8 cellular contexts compared by ENCODE assay signal in genomic region chr19:46408611-46409039, GRCh38. TPM values are rescaled to one million over a fixed set of nuclear protein-coding genes. Genes with fewer than 3 reads are reported as not detected.
DNase-seq lines count a peak whose midpoint lies in the region; ATAC-seq, FAIRE-seq and TF ChIP-seq lines count a peak whose summit lies in the region.

No MANE protein-coding gene starts in this region.

- H3K23ac ChIP-seq in H9 (ENCODE audit: insufficient read length, low read depth, low read length) = no peak overlapping the region

- peaks cover 6% of the 10 kb centered on the region; the same call in 1 of the 2 replicates for H3K79me2 ChIP-seq in H9 (ENCODE audit: insufficient read depth, low read length)
- H3K79me2 ChIP-seq in astrocyte (ENCODE audit: insufficient read depth, low read length) = peaks cover 23% of the 10 kb centered on the region

- peaks cover 38% of the 10 kb centered on the region for H3K23me2 ChIP-seq in H9 (ENCODE audit: insufficient read length, low read depth, low read length, poor library complexity, severe bottlenecking)

- H2AK5ac ChIP-seq in H9 (ENCODE audit: insufficient read length, low read length) = no peak overlapping the region

- H3T11ph ChIP-seq in H9 (ENCODE audit: low read length) = no peak overlapping the region

- H4K20me1 ChIP-seq in H9 (ENCODE audit: control insufficient read depth, insufficient read depth, insufficient read length) (peaks cover 2% of the 10 kb centered on the region), astrocyte (ENCODE audit: insufficient read depth, low read length) (peaks cover 35% of the 10 kb centered on the region)

- TF ChIP-seq CTCF in H9 (conservative IDR thresholded peaks at IDR 0.05) (no peak), astrocyte (IDR thresholded peaks at IDR 0.05; ENCODE audit: insufficient read depth, low read depth, low read length) (no peak)

- H3K4me1 Mint-ChIP-seq in H9 = peaks cover 41 to 56% of the 10 kb centered on the region in 2 experiments
- peaks cover 14% of the 10 kb centered on the region for H3K4me1 Mint-ChIP-seq in astrocyte (ENCODE audit: low read depth, unreplicated experiment)
- H3K4me1 Mint-ChIP-seq in effector memory CD8-positive, alpha-beta T cell (ENCODE audit: low read depth in 2 of 2) = peaks cover 11 to 22% of the 10 kb centered on the region in 2 donors

- no peak for TF ChIP-seq POLR2A in H54 (IDR thresholded peaks at IDR 0.05; ENCODE audit: low read depth, low read length)

- whole genome bisulfite sequencing in H9 (ENCODE audit: extremely low coverage, insufficient read length, low lambda C conversion rate) = no CpG with 5 or more reads among the region's 13 CpGs
- WGBS in iPS DF 6.9 (ENCODE audit: insufficient coverage, insufficient read length) = no CpG with 5 or more reads among the region's 13 CpGs

- H3K27ac Mint-ChIP-seq in H9 = peak overlapping the region; percentile 54 to 92 (median 66); a peak in 6 of 7 replicates
- no peak overlapping the region for H3K27ac Mint-ChIP-seq in astrocyte (ENCODE audit: unreplicated experiment)
- no peak overlapping the region for H3K27ac Mint-ChIP-seq in effector memory CD8-positive, alpha-beta T cell

- H3K56ac ChIP-seq in H9 (ENCODE audit: insufficient read length, low read depth, low read length) = no peak overlapping the region

- H3K4me3 ChIP-seq in astrocyte (ENCODE audit: insufficient read depth, low read depth, low read length) (no peak overlapping the region), iPS DF 6.9 (ENCODE audit: low read length) (peak overlapping the region; percentile 20; the same call in 1 of the 2 replicates)

- H3K9ac ChIP-seq in H9 (ENCODE audit: extremely low read depth, insufficient read length, low read length) (peak overlapping the region; percentile 2), astrocyte (ENCODE audit: low read length) (no peak overlapping the region)

- no peak overlapping the region for H2BK120ac ChIP-seq in H9 (ENCODE audit: low read depth, low read length, poor library complexity, severe bottlenecking)

- no peak overlapping the region for H2BK12ac ChIP-seq in H9 (ENCODE audit: insufficient read length, low read depth, low read length)

- H3K9me3 Mint-ChIP-seq in H9 = no peaks in the 10 kb centered on the region; a peak in 1 of 5 replicates
- H3K9me3 Mint-ChIP-seq in astrocyte (ENCODE audit: unreplicated experiment) = peaks cover 4% of the 10 kb centered on the region
- H3K9me3 Mint-ChIP-seq in effector memory CD8-positive, alpha-beta T cell = no peaks in the 10 kb centered on the region

- H3K4me3 Mint-ChIP-seq in H9 (peak overlapping the region; percentile 66 to 80), astrocyte (ENCODE audit: unreplicated experiment) (peak overlapping the region; percentile 81)
- H3K4me3 Mint-ChIP-seq in effector memory CD8-positive, alpha-beta T cell = no peak overlapping the region

- peaks cover 11 to 17% (median 12%) of the 10 kb centered on the region in 3 experiments for H3K36me3 Mint-ChIP-seq in H9 (ENCODE audit: insufficient read depth in 1 of 3, low read depth in 3 of 3)
- peaks cover 9% of the 10 kb centered on the region for H3K36me3 Mint-ChIP-seq in astrocyte (ENCODE audit: low read depth, unreplicated experiment)
- H3K36me3 Mint-ChIP-seq in effector memory CD8-positive, alpha-beta T cell (ENCODE audit: insufficient read depth) = peaks cover 3% of the 10 kb centered on the region

- DNase-seq in H9 (no peak), astrocyte (ENCODE audit: low read depth) (no peak), iPS DF 6.9 (ENCODE audit: low read depth, low spot score) (no peak), posterior vena cava (ENCODE audit: low spot score) (peak; percentile 89), H54 (ENCODE audit: insufficient read length, low spot score) (no peak), GF-D8 (lab: John Stamatoyannopoulos, UW) (no peak)
- DNase-seq in effector memory CD8-positive, alpha-beta T cell = no peak

- no peak overlapping the region for H2AFZ ChIP-seq in H9 (ENCODE audit: low read length)
- H2AFZ ChIP-seq in astrocyte (ENCODE audit: low read depth, low read length) = no peak overlapping the region

- no peak overlapping the region for H3K4ac ChIP-seq in H9 (ENCODE audit: low read depth, low read length)

- no peak for ATAC-seq in GM21526 (IDR thresholded peaks at IDR 0.05; ENCODE audit: low FRiP score, unreplicated experiment)
- ATAC-seq in effector memory CD8-positive, alpha-beta T cell (replicated peaks) = no peak

- H3K9me3 ChIP-seq in H9 (ENCODE audit: control insufficient read depth, low read depth, low read length) = no peaks in the 10 kb centered on the region
- H3K9me3 ChIP-seq in astrocyte (ENCODE audit: insufficient read depth, low read depth, low read length) = no peaks in the 10 kb centered on the region
- H3K9me3 ChIP-seq in iPS DF 6.9 (ENCODE audit: control insufficient read depth, insufficient read depth, low read length) = no peaks in the 10 kb centered on the region

- H3K36me3 ChIP-seq in astrocyte (ENCODE audit: insufficient read depth, low read length) (peaks cover 5% of the 10 kb centered on the region), iPS DF 6.9 (ENCODE audit: control insufficient read depth, insufficient read depth, low read length) (no peaks in the 10 kb centered on the region)

- no peak overlapping the region for H4K91ac ChIP-seq in H9 (ENCODE audit: insufficient read length, low read depth, low read length)

- intact Hi-C loops in posterior vena cava (cut with DNase I) = no loop called here

- no peak overlapping the region for H2BK20ac ChIP-seq in H9 (ENCODE audit: low read depth, low read length, poor library complexity, severe bottlenecking)

- H3K27ac ChIP-seq in H9 (ENCODE audit: insufficient read length, low read depth, low read length) = no peak overlapping the region
- no peak overlapping the region for H3K27ac ChIP-seq in astrocyte (ENCODE audit: low read depth, low read length)
- H3K27ac ChIP-seq in iPS DF 6.9 (ENCODE audit: low read length) = no peak overlapping the region

- H3K4me1 ChIP-seq in H9 (ENCODE audit: insufficient read depth, low read length) (peaks cover 4% of the 10 kb centered on the region; the same call in 1 of the 2 replicates), astrocyte (ENCODE audit: insufficient read depth, low read length) (peaks cover 31% of the 10 kb centered on the region), iPS DF 6.9 (ENCODE audit: control insufficient read depth, insufficient read depth, low read length) (peaks cover 5% of the 10 kb centered on the region)

- no peak overlapping the region for H4K8ac ChIP-seq in H9 (replicated peaks; ENCODE audit: insufficient read length, low read depth, low read length)

- FAIRE-seq in astrocyte (lab: Jason Lieb, UNC) (no peak), H54 (lab: Jason Lieb, UNC) (no peak)

- no peak overlapping the region for H2BK5ac ChIP-seq in H9 (ENCODE audit: insufficient read length, low read length)

- H3K4me2 ChIP-seq in H9 (ENCODE audit: insufficient read depth, insufficient read length, low read length) (peak overlapping the region; percentile 63), astrocyte (ENCODE audit: low read length) (peak overlapping the region; percentile 29)

- H3K27me3 ChIP-seq in H9 (ENCODE audit: insufficient read depth, low read length) (no peaks in the 10 kb centered on the region; the same call in 1 of the 2 replicates), astrocyte (ENCODE audit: insufficient read depth, low read length) (peaks cover 9% of the 10 kb centered on the region), iPS DF 6.9 (ENCODE audit: control insufficient read depth, insufficient read depth, low read length) (no peaks in the 10 kb centered on the region)

- peaks cover 7% of the 10 kb centered on the region for H3K79me1 ChIP-seq in H9 (ENCODE audit: insufficient read depth, low read depth, low read length, poor library complexity, severe bottlenecking)

- H2BK15ac ChIP-seq in H9 (ENCODE audit: low read depth, low read length) = no peak overlapping the region

- no peak overlapping the region for H4K5ac ChIP-seq in H9 (ENCODE audit: insufficient read length, low read depth, low read length)

- peak overlapping the region; percentile 6 for H3K18ac ChIP-seq in H9 (ENCODE audit: insufficient read length, low read depth, low read length)

- no peak overlapping the region for H3K14ac ChIP-seq in H9 (ENCODE audit: insufficient read depth, low read length)

- H3K27me3 Mint-ChIP-seq in H9 (ENCODE audit: low read depth) (peaks cover 54% of the 10 kb centered on the region), astrocyte (ENCODE audit: low read depth, unreplicated experiment) (no peaks in the 10 kb centered on the region)
- H3K27me3 Mint-ChIP-seq in effector memory CD8-positive, alpha-beta T cell = peaks cover 76 to 94% of the 10 kb centered on the region in 2 donors

RNA-seq across cellular contexts. Expression of gene CCDC8, which starts 4.7 kb away (rescaled TPM):
- 27.5 and 28.7 TPM in 2 replicates for total RNA-seq in H9 (2021)
- 35.5 and 45.5 TPM in 2 replicates for total RNA-seq in astrocyte
- total RNA-seq in posterior vena cava = 10 to 100 TPM; 11.7 to 17.7 TPM

RNA-seq across cellular contexts. Expression of gene PNMA8C, which starts 20.1 kb away (rescaled TPM):
- total RNA-seq in H9 (2021) (1.7 and 1.8 TPM in 2 replicates), astrocyte (0.55 and 0.98 TPM in 2 replicates), posterior vena cava (1 to 10 TPM in 1 of 2 donors, under 1 TPM in 1; 0.37 to 1.2 TPM)

Comparison
In these comparisons a context has a peak if more than half of its experiments do, and no peak if none do; other contexts are left out.
1. H3K27ac Mint-ChIP-seq: peak in H9 (3 of 3); none in astrocyte (single experiment) and effector memory CD8-positive, alpha-beta T cell (0 of 2).
2. H3K4me3 Mint-ChIP-seq: peak in H9 (2 of 2) and astrocyte (single experiment); none in effector memory CD8-positive, alpha-beta T cell (0 of 2).